ENCODE assay signal across 8 cellular contexts in genomic region chr16:56203052-56203451, GRCh38. TPM values are rescaled to one million over a fixed set of nuclear protein-coding genes. Genes with fewer than 3 reads are reported as not detected.
A peak's percentile ranks its signal among the peaks of the same experiment; 100 is the strongest.
DNase-seq lines count a peak whose midpoint lies in the region; ATAC-seq and TF ChIP-seq lines count a peak whose summit lies in the region.

No MANE protein-coding gene starts in this region.

- DNase-seq in GM06990 (ENCODE audit: extremely low read depth, insufficient read length) (no peak), LHCN-M2 (ENCODE audit: low read depth) (peak; percentile 45), heart left ventricle (no peak), NCI-H1930 (lab: John Stamatoyannopoulos, UW) (no peak)
- DNase-seq in activated CD4-positive, alpha-beta T cell treated with anti-CD3 and anti-CD28 coated beads, Interleukin-2, amount 50 U/mL, for 4 hours = peak; percentile 46 to 50
- peak; percentile 45 to 46 (median 45) for DNase-seq in stimulated activated CD4-positive, alpha-beta T cell treated with anti-CD3 and anti-CD28 coated beads, TNF-alpha, amount 100 ng/mL, for 48 hours (ENCODE audit: low read depth in 3 of 3)

- H3K4me3 ChIP-seq in GM06990 (replicated peaks; ENCODE audit: low read depth, low read length) (no peak overlapping the region), heart left ventricle (no peak overlapping the region)

- ATAC-seq in GM21529 (IDR thresholded peaks at IDR 0.05; ENCODE audit: unreplicated experiment) = peak; percentile 74
- ATAC-seq in heart left ventricle = peak; percentile 37 to 81 (median 68)
- ATAC-seq in GM19324 (IDR thresholded peaks at IDR 0.05; ENCODE audit: low FRiP score, unreplicated experiment) = no peak

- no peaks in the 10 kb centered on the region for H3K27me3 ChIP-seq in GM06990 (replicated peaks; ENCODE audit: control insufficient read depth, insufficient read depth, low read length)
- H3K27me3 ChIP-seq in heart left ventricle = no peaks in the 10 kb centered on the region

- WGBS in heart left ventricle, 4 donors = 8 to 41% (median 35%) methylated on average over 1 of the region's 1 CpG

- H3K36me3 ChIP-seq in GM06990 (ENCODE audit: control insufficient read depth, insufficient read depth, low read length) (no peaks in the 10 kb centered on the region), heart left ventricle (no peaks in the 10 kb centered on the region)

- intact Hi-C loops in heart left ventricle (cut with DNase I) = loop anchor here in 3 of 10 donors (5.0 to 10.0 kb wide), 4 partner anchors 112 to 258 kb away; no protein-coding TSS in a partner anchor

- peak; percentile 71 for TF ChIP-seq CTCF in GM06990 (IDR thresholded peaks at IDR 0.05; ENCODE audit: insufficient read depth, low read length, poor library complexity, severe bottlenecking)
- TF ChIP-seq CTCF in heart left ventricle (IDR thresholded peaks at IDR 0.05) = peak in 10 of 12 donors; percentile 15 to 46 (median 38)

- no peaks in the 10 kb centered on the region for H3K9me3 ChIP-seq in heart left ventricle

- H3K4me1 ChIP-seq in heart left ventricle = peaks cover 0 to 26% (median 12%) of the 10 kb centered on the region in 12 donors

- peak overlapping the region in 1 of 12 donors; percentile 39 for H3K27ac ChIP-seq in heart left ventricle

- TF ChIP-seq POLR2A in heart left ventricle (IDR thresholded peaks at IDR 0.05) = no peak

RNA-seq across cellular contexts. Expression of gene GNAO1, which starts 11.8 kb away (rescaled TPM):
- total RNA-seq in LHCN-M2 (2014; rRNA removed) = under 0.01 TPM in 1 of 2 replicates, not detected in the other
- 0.07 TPM for polyA plus RNA-seq in LHCN-M2 (2012)
- 10 to 100 TPM in 6 of 9 donors, 1 to 10 TPM in 3; 8.1 to 26.8 (median 13.4) TPM for total RNA-seq in heart left ventricle
- 1 to 10 TPM; 1.4 to 9.1 TPM for polyA plus RNA-seq in heart left ventricle

Comparison
In these comparisons a context has a peak if more than half of its experiments do, and no peak if none do; other contexts are left out.
1. DNase-seq: peak in LHCN-M2 (single experiment), activated CD4-positive, alpha-beta T cell treated with anti-CD3 and anti-CD28 coated beads, Interleukin-2, amount 50 U/mL, for 4 hours (2 of 2) and stimulated activated CD4-positive, alpha-beta T cell treated with anti-CD3 and anti-CD28 coated beads, TNF-alpha, amount 100 ng/mL, for 48 hours (3 of 3); none in GM06990 (single experiment), heart left ventricle (0 of 5) and NCI-H1930 (0 of 2).